Comparison of ENCODE assay signal across 1 cellular context in the genomic region with DNA sequence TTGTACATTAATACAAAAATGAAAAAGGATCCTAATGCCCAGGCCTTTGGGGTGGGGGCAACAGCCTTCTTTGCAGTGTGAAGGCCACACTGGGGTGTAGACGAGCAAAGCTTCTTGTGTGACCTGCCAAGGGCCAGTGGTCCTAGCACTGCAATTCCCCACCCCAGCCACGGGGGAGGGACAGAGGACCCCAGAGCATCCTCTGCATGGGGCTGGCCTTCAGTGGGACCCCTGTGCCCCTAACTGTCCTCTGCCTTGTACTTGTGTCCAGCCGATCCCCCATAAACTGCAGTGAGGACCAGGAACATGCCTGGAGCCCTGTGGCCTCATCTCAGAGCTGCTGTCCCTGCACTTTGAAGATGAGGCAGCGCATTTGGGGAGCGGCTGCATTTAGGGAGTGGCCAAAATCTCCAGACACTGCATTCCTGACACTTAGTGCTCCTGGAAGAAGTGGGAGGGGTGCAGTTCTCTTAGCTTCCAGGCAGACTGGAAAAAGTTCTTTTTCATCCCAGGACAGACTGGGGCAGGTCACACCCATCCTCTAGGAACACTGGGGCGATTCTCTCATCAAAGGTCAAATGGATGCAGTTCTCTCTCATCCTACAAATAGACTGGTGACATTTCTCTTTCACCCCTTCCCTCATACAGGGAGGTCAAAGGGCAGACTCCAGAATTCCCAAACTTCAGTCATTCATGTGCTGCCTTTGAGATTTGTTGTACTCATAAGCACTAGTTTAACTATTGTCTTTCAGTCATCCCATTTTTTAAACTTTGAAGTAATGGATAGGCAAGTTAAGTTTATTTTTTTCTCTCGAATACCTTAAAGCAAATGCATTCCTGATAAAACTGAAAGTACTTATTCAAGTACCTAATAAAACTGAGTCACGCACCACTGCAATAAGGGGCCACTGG.
TF ChIP-seq lines count a peak whose summit lies in the region.

No MANE protein-coding gene starts in this region.

TF ChIP-seq in WTC11, 78 proteins besides CTCF, POLR2A, EP300 and RAD21 (continued from another document):
- TF ChIP-seq, protein P1, sequence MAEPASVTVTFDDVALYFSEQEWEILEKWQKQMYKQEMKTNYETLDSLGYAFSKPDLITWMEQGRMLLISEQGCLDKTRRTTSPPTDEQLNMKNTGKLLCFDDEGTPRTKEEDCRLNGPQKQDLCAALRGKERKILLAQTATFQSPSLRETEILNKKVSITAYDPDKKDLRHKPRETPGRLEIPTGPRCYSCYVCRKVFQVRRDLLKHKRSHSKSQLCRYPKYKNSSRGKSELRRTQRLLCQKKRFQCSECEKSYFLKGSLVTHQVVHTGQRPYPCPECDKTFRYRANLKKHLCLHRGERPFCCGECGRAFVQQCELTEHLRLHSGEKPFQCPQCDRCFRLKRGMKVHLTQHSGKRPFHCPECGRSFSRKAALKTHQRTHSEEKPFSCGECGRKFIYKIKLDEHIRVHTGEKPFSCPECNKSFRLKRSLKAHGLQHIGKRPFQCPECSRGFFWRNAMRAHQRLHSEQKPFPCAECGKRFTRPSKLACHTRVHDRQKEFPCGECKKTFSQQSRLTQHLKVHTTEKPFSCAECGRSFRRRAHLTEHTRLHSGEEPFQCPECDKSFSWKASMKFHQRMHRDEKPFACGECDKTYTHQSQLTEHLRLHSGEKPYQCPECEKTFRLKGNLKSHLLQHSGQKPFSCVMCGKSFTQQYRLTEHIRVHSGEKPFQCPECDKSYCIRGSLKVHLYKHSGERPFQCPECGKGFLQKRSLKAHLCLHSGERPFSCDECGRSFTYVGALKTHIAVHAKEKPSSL (CRISPR knock-in tag; conservative IDR thresholded peaks at IDR 0.05) = no peak
- TF ChIP-seq, protein P2, sequence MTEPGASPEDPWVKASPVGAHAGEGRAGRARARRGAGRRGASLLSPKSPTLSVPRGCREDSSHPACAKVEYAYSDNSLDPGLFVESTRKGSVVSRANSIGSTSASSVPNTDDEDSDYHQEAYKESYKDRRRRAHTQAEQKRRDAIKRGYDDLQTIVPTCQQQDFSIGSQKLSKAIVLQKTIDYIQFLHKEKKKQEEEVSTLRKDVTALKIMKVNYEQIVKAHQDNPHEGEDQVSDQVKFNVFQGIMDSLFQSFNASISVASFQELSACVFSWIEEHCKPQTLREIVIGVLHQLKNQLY (CRISPR knock-in tag; IDR thresholded peaks at IDR 0.05) = no peak
- TF ChIP-seq, protein P3, sequence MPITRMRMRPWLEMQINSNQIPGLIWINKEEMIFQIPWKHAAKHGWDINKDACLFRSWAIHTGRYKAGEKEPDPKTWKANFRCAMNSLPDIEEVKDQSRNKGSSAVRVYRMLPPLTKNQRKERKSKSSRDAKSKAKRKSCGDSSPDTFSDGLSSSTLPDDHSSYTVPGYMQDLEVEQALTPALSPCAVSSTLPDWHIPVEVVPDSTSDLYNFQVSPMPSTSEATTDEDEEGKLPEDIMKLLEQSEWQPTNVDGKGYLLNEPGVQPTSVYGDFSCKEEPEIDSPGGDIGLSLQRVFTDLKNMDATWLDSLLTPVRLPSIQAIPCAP (CRISPR knock-in tag; IDR thresholded peaks at IDR 0.05) = no peak
- TF ChIP-seq TP53 (CRISPR knock-in tag; IDR thresholded peaks at IDR 0.05) = no peak
- TF ChIP-seq, protein P4, sequence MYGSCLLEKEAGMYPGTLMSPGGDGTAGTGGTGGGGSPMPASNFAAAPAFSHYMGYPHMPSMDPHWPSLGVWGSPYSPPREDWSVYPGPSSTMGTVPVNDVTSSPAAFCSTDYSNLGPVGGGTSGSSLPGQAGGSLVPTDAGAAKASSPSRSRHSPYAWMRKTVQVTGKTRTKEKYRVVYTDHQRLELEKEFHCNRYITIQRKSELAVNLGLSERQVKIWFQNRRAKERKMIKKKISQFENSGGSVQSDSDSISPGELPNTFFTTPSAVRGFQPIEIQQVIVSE (CRISPR knock-in tag; IDR thresholded peaks at IDR 0.05; ENCODE audit: borderline replicate concordance) = no peak
- TF ChIP-seq JUN (CRISPR knock-in tag; IDR thresholded peaks at IDR 0.05) = no peak
- TF ChIP-seq RELA (CRISPR knock-in tag; IDR thresholded peaks at IDR 0.05; ENCODE audit: borderline replicate concordance) = no peak
